ENCODE assay signal across 23 cellular contexts in genomic region chr4:128544277-128544676, GRCh38.
"Had no signal": no experiment of that assay in that cellular context is flagged by ENCODE, and none has a peak within 500 bp of the region (broad histone marks: within the 10 kb centered on the region; RNA-seq: fewer than 3 reads in every experiment).

No MANE protein-coding gene starts in this region.

- DNase-seq: activated CD4-positive, alpha-beta T cell treated with anti-CD3 and anti-CD28 coated beads for 1 hour; activated CD4-positive, alpha-beta T cell treated with anti-CD3 and anti-CD28 coated beads, Interleukin-2, amount 10 ng/mL, durations not matched to agents 24 days and 14 days; activated CD4-positive, alpha-beta T cell treated with anti-CD3 and anti-CD28 coated beads, Interleukin-2, amount 50 U/mL, for 48 hours; activated CD8-positive, alpha-beta memory T cell treated with anti-CD3 and anti-CD28 coated beads, Interleukin-2, amount 10 ng/mL, durations not matched to agents 7 days and 5 days; activated effector memory CD4-positive, alpha-beta T cell treated with Interleukin-2 at 50 U/mL for 16 hours; activated naive CD4-positive, alpha-beta T cell; activated T-cell treated with anti-CD3 and anti-CD28 coated beads, Interleukin-2, amount 50 U/mL, for 24 hours; aorta; MG63; NCI-H1105; NCI-H1436; NCI-H1694 treated with DMSO at 0.1 percent for 48 hours; NCI-H2029 treated with DMSO at 0.1 percent for 48 hours; NCI-H345; NCI-H510A; NCI-H526 treated with DMSO at 0.1 percent for 48 hours; OCI-M1; SHP77 treated with DMSO at 0.1 percent for 48 hours had no signal

- H3K4me1 ChIP-seq: breast epithelium had no signal

- H3K36me3 ChIP-seq: breast epithelium, MG63 had no signal

- H3K4me2 ChIP-seq: KMS-11 had no signal

- ATAC-seq: activated CD8-positive, alpha-beta memory T cell treated with anti-CD3 and anti-CD28 coated beads, Interleukin-2, amount 10 ng/mL, durations not matched to agents 7 days and 5 days; Panc1; WTC11 had no signal

- H3K27me3 ChIP-seq: breast epithelium, MG63 had no signal

- H3K27ac ChIP-seq: breast epithelium, KMS-11, RWPE1 had no signal

- H3K9me3 ChIP-seq: breast epithelium, MG63 had no signal

- H3K9ac ChIP-seq: KMS-11 had no signal

- H3K4me3 ChIP-seq: breast epithelium, MG63 had no signal
